17 cellular contexts compared by ENCODE assay signal in genomic region chr15:99441427-99441766, GRCh38.
DNase-seq lines count a peak whose midpoint lies in the region; ATAC-seq, FAIRE-seq and TF ChIP-seq lines count a peak whose summit lies in the region.
"Had no signal": no experiment of that assay in that cellular context is flagged by ENCODE, and none has a peak within 500 bp of the region (broad histone marks: within the 10 kb centered on the region; RNA-seq: fewer than 3 reads in every experiment).

No MANE protein-coding gene starts in this region.

- peak overlapping the region; percentile 72 for H2AK5ac ChIP-seq in IMR-90 (ENCODE audit: low read depth, low read length)

- H3K9ac ChIP-seq in IMR-90 (ENCODE audit: low read depth, low read length) = no peak overlapping the region
- H3K9ac ChIP-seq in endothelial cell of umbilical vein (replicated peaks; ENCODE audit: extremely low read depth, insufficient read depth, low read length) = no peak overlapping the region

- BruUV-seq in IMR-90 (replicated peaks; lab: Mats Ljungman, UMichigan) = no TSS peak
- no TSS peak for BruUV-seq in endothelial cell of umbilical vein (replicated peaks; lab: Mats Ljungman, UMichigan)

- H2AFZ ChIP-seq in IMR-90 (replicated peaks; ENCODE audit: low read length, poor library complexity) (peak overlapping the region; percentile 78), endothelial cell of umbilical vein (ENCODE audit: low read depth, low read length) (no peak overlapping the region)

- no peaks in the 10 kb centered on the region for H3K27me3 Mint-ChIP-seq in naive thymus-derived CD8-positive, alpha-beta T cell
- H3K27me3 Mint-ChIP-seq: activated CD4-positive, alpha-beta memory T cell treated with anti-CD3 and anti-CD28 coated beads for 36 hours had no signal

- H3K36me3 ChIP-seq in IMR-90 (ENCODE audit: control insufficient read depth, insufficient read depth, low read length) (no peaks in the 10 kb centered on the region), endothelial cell of umbilical vein (ENCODE audit: control insufficient read depth in 2 of 2, extremely low read depth in 1 of 2, insufficient read depth in 2 of 2, low read length in 2 of 2) (no peaks in the 10 kb centered on the region), thyroid gland (no peaks in the 10 kb centered on the region)
- H3K36me3 ChIP-seq: left lung had no signal

- H3K4me2 ChIP-seq in IMR-90 (ENCODE audit: low read depth, low read length) (no peak overlapping the region), endothelial cell of umbilical vein (ENCODE audit: insufficient read depth, low read length) (no peak overlapping the region)

- peak overlapping the region; percentile 52 for H4K5ac ChIP-seq in IMR-90 (ENCODE audit: low read depth, low read length)

- H3K4me1 ChIP-seq in IMR-90 (ENCODE audit: control insufficient read depth, insufficient read depth, low read length) (peaks cover 14% of the 10 kb centered on the region), endothelial cell of umbilical vein (ENCODE audit: control insufficient read depth, extremely low read depth, insufficient read depth, low read length) (peaks cover 21% of the 10 kb centered on the region), thyroid gland (peaks cover 9 to 32% of the 10 kb centered on the region in 2 donors)

- peak overlapping the region; percentile 86; the same call in 2 of the 3 replicates for H2BK15ac ChIP-seq in IMR-90 (ENCODE audit: low read depth, low read length)

- H3K9me3 ChIP-seq in IMR-90 (ENCODE audit: control insufficient read depth, insufficient read depth, low read length) (no peaks in the 10 kb centered on the region), endothelial cell of umbilical vein (replicated peaks; ENCODE audit: control insufficient read depth, insufficient read depth, low read length) (no peaks in the 10 kb centered on the region), thyroid gland (no peaks in the 10 kb centered on the region)
- H3K9me3 ChIP-seq: left lung had no signal

- H3K9me1 ChIP-seq in IMR-90 (ENCODE audit: insufficient read depth, low read length) (peaks cover 22% of the 10 kb centered on the region), endothelial cell of umbilical vein (replicated peaks; ENCODE audit: control insufficient read depth, extremely low read depth, insufficient read depth, low read length) (no peaks in the 10 kb centered on the region)

- peak overlapping the region; percentile 57 for H2AK9ac ChIP-seq in IMR-90 (replicated peaks; ENCODE audit: low read depth, low read length, poor library complexity)

- no peak overlapping the region for H3K56ac ChIP-seq in IMR-90 (ENCODE audit: extremely low read depth, insufficient read depth, low read length)

- peak overlapping the region; percentile 92; the same call in 1 of the 2 replicates for H2BK120ac ChIP-seq in IMR-90 (ENCODE audit: low read depth, low read length)

- no peak for ATAC-seq in IMR-90 (ENCODE audit: low read depth)
- ATAC-seq in naive thymus-derived CD8-positive, alpha-beta T cell = no peak
- no peak for ATAC-seq in GM21576 (IDR thresholded peaks at IDR 0.05; ENCODE audit: unreplicated experiment)
- ATAC-seq: natural killer cell had no signal

- peak overlapping the region; percentile 23 to 100 (median 82) for H3K27ac Mint-ChIP-seq in naive thymus-derived CD8-positive, alpha-beta T cell
- H3K27ac Mint-ChIP-seq: activated CD4-positive, alpha-beta memory T cell treated with anti-CD3 and anti-CD28 coated beads for 36 hours; activated naive CD8-positive, alpha-beta T cell treated with anti-CD3 and anti-CD28 coated beads, Interleukin-2, amount 10 ng/mL, durations not matched to agents 7 days and 5 days; activated T-cell treated with anti-CD3 and anti-CD28 coated beads, Interleukin-2, amount 50 U/mL, for 72 hours; natural killer cell had no signal

- H3K27me3 ChIP-seq in IMR-90 (ENCODE audit: control insufficient read depth, insufficient read depth, low read length) (no peaks in the 10 kb centered on the region), endothelial cell of umbilical vein (ENCODE audit: control insufficient read depth in 2 of 2, insufficient read depth in 2 of 2, low read length in 2 of 2) (no peaks in the 10 kb centered on the region), thyroid gland (no peaks in the 10 kb centered on the region)
- H3K27me3 ChIP-seq: left lung had no signal

- peak overlapping the region; percentile 8 for H2BK5ac ChIP-seq in IMR-90 (ENCODE audit: low read depth, low read length, poor library complexity, severe bottlenecking)

- H3K4ac ChIP-seq in IMR-90 (ENCODE audit: low read depth, low read length) = peak overlapping the region; percentile 82

- TF ChIP-seq POLR2A in IMR-90 (IDR thresholded peaks at IDR 0.05; ENCODE audit: low read depth, low read length) (no peak), endothelial cell of umbilical vein (IDR thresholded peaks at IDR 0.05; ENCODE audit: low read depth, low read length) (no peak), thyroid gland (IDR thresholded peaks at IDR 0.05) (no peak)

- H4K8ac ChIP-seq in IMR-90 (ENCODE audit: low read depth in 2 of 2, low read length in 2 of 2) = peak overlapping the region; percentile 57 to 71; a peak in 2 of 4 replicates

- CTCF ChIA-PET in IMR-90 (lab: Yijun Ruan, JAX) = no interaction called here
- CTCF ChIA-PET in endothelial cell of umbilical vein (lab: Charles Lee) = interaction anchor here (1.2 to 2.1 kb wide), 5 partner anchors 11 to 263 kb away, joined by 3 to 11 read pairs (median 7); no protein-coding TSS in a partner anchor

- in situ Hi-C loops in IMR-90 (cut with MboI; ENCODE audit: low sequenced_read_pairs) = no loop called here

- DNase-seq in IMR-90 = no peak
- no peak for DNase-seq in endothelial cell of umbilical vein (ENCODE audit: low read depth, low spot score)
- DNase-seq in naive thymus-derived CD8-positive, alpha-beta T cell = no peak
- no peak for DNase-seq in thyroid gland
- no peak for DNase-seq in kidney tubule cell (ENCODE audit: low spot score)
- DNase-seq in HPDE6-E6E7 (ENCODE audit: extremely low spot score) = no peak
- DNase-seq: activated CD4-positive, alpha-beta memory T cell treated with anti-CD3 and anti-CD28 coated beads for 36 hours; activated T-cell treated with anti-CD3 and anti-CD28 coated beads, Interleukin-2, amount 50 U/mL, for 72 hours; C1 segment of cervical spinal cord; DMS79; effector CD8-positive, alpha-beta T cell; natural killer cell; NCI-H1092; PC-3 had no signal

- POLR2A ChIA-PET in IMR-90 (lab: Charles Lee; ENCODE audit: unreplicated experiment) (interaction anchor here (1.5 kb wide), 1 partner anchor 14 kb away, joined by 3 read pairs; no protein-coding TSS in a partner anchor), endothelial cell of umbilical vein (lab: Charles Lee) (no interaction called here)
- POLR2A ChIA-PET in naive thymus-derived CD8-positive, alpha-beta T cell (lab: Charles Lee) = interaction anchor here (0.7 to 4.1 kb wide), 5 partner anchors 8 to 124 kb away, joined by 3 to 37 read pairs (median 8); partner anchors contain the start of gene MEF2A

- FAIRE-seq in endothelial cell of umbilical vein (lab: Jason Lieb, UNC) = peak; percentile 12

- H3K36me3 Mint-ChIP-seq in naive thymus-derived CD8-positive, alpha-beta T cell = no peaks in the 10 kb centered on the region
- H3K36me3 Mint-ChIP-seq: activated CD4-positive, alpha-beta memory T cell treated with anti-CD3 and anti-CD28 coated beads for 36 hours; activated naive CD8-positive, alpha-beta T cell treated with anti-CD3 and anti-CD28 coated beads, Interleukin-2, amount 10 ng/mL, durations not matched to agents 7 days and 5 days; natural killer cell had no signal

- peak overlapping the region; percentile 76 for H4K91ac ChIP-seq in IMR-90 (ENCODE audit: insufficient read depth, low read depth, low read length)

- dilution Hi-C loops in IMR-90 (cut with HindIII; ENCODE audit: low sequenced_read_pairs, unreplicated experiment) (no loop called here), endothelial cell of umbilical vein (cut with MboI; ENCODE audit: extremely low pct_ligation_motif_present, low sequenced_read_pairs) (no loop called here)

- H3K23ac ChIP-seq in IMR-90 (ENCODE audit: low read depth, low read length) = no peak overlapping the region

- peaks cover 31 to 94% (median 90%) of the 10 kb centered on the region in 4 donors for H3K4me1 Mint-ChIP-seq in naive thymus-derived CD8-positive, alpha-beta T cell

- no CpG with 5 or more reads among the region's 6 CpGs for WGBS in IMR-90 (ENCODE audit: extremely low coverage in 2 of 2, insufficient read length in 1 of 2), 2 experiments
- 77 to 88% methylated on average over 6 of the region's 6 CpGs for WGBS in thyroid gland, 2 donors

- H3K18ac ChIP-seq in IMR-90 (ENCODE audit: low read depth, low read length) = peak overlapping the region; percentile 69

- H3K4me3 ChIP-seq in IMR-90 (ENCODE audit: insufficient read depth, low read depth, low read length) (no peak overlapping the region), endothelial cell of umbilical vein (replicated peaks in 1 of 3; ENCODE audit: insufficient read depth in 1 of 3, low read depth in 1 of 3, low read length in 3 of 3) (no peak overlapping the region), thyroid gland (replicated peaks in 1 of 3) (no peak overlapping the region)
- H3K4me3 ChIP-seq: left lung had no signal

- H3K79me1 ChIP-seq in IMR-90 (ENCODE audit: low read depth in 1 of 2, low read length in 2 of 2) = peaks cover 0 to 6% of the 10 kb centered on the region in 2 experiments; a peak in 1 of 4 replicates

- H3K27ac ChIP-seq in IMR-90 (ENCODE audit: insufficient read depth, low read length) = peak overlapping the region; percentile 63; the same call in 1 of the 2 replicates
- H3K27ac ChIP-seq in endothelial cell of umbilical vein (ENCODE audit: insufficient read depth, low read depth, low read length) = no peak overlapping the region
- H3K27ac ChIP-seq in thyroid gland = peak overlapping the region in 2 of 3 donors; percentile 53 to 72

- peak overlapping the region; percentile 90 for H2BK20ac ChIP-seq in IMR-90 (ENCODE audit: low read depth, low read length)

- no peak for TF ChIP-seq CTCF in IMR-90 (conservative IDR thresholded peaks at IDR 0.05; ENCODE audit: low read depth, low read length)
- no peak for TF ChIP-seq CTCF in endothelial cell of umbilical vein (IDR thresholded peaks at IDR 0.05; ENCODE audit: extremely low read depth in 1 of 2, insufficient read depth in 1 of 2, low read depth in 1 of 2, low read length in 2 of 2)
- no peak for TF ChIP-seq CTCF in thyroid gland (IDR thresholded peaks at IDR 0.05)

- no peaks in the 10 kb centered on the region for H4K20me1 ChIP-seq in IMR-90 (ENCODE audit: insufficient read depth, low read length)
- H4K20me1 ChIP-seq in endothelial cell of umbilical vein (replicated peaks; ENCODE audit: control insufficient read depth, extremely low read depth, insufficient read depth, low read length) = no peaks in the 10 kb centered on the region

- intact Hi-C loops in IMR-90 (cut with micrococcal nuclease) = loop anchor here (5.0 kb wide), 1 partner anchor 126 kb away; the partner anchor contains the start of gene MEF2A
- intact Hi-C loops in endothelial cell of umbilical vein (cut with micrococcal nuclease) = no loop called here
- intact Hi-C loops in thyroid gland (cut with DNase I) = no loop called here

- H3K14ac ChIP-seq in IMR-90 (replicated peaks; ENCODE audit: low read depth, low read length) = peak overlapping the region; percentile 69; the same call in 1 of the 2 replicates

- H3K4me3 Mint-ChIP-seq in naive thymus-derived CD8-positive, alpha-beta T cell = peak overlapping the region in 1 of 10 donors; percentile 43
- H3K4me3 Mint-ChIP-seq: activated CD4-positive, alpha-beta memory T cell treated with anti-CD3 and anti-CD28 coated beads for 36 hours; activated naive CD8-positive, alpha-beta T cell treated with anti-CD3 and anti-CD28 coated beads, Interleukin-2, amount 10 ng/mL, durations not matched to agents 7 days and 5 days; activated T-cell treated with anti-CD3 and anti-CD28 coated beads, Interleukin-2, amount 50 U/mL, for 72 hours; natural killer cell had no signal

- no peak for TF ChIP-seq RAD21 in IMR-90 (IDR thresholded peaks at IDR 0.05; ENCODE audit: low read length)

- H3K79me2 ChIP-seq in endothelial cell of umbilical vein (ENCODE audit: control insufficient read depth, insufficient read depth, low read length) = no peaks in the 10 kb centered on the region

- no peaks in the 10 kb centered on the region for H3K9me3 Mint-ChIP-seq in naive thymus-derived CD8-positive, alpha-beta T cell
- H3K9me3 Mint-ChIP-seq: activated CD4-positive, alpha-beta memory T cell treated with anti-CD3 and anti-CD28 coated beads for 36 hours; activated naive CD8-positive, alpha-beta T cell treated with anti-CD3 and anti-CD28 coated beads, Interleukin-2, amount 10 ng/mL, durations not matched to agents 7 days and 5 days; activated T-cell treated with anti-CD3 and anti-CD28 coated beads, Interleukin-2, amount 50 U/mL, for 72 hours; natural killer cell had no signal
